9 cellular contexts compared by ENCODE assay signal in genomic region chr1:54409156-54410142, GRCh38. TPM values are rescaled to one million over a fixed set of nuclear protein-coding genes. Genes with fewer than 3 reads are reported as not detected.
A peak's percentile ranks its signal among the peaks of the same experiment; 100 is the strongest.
DNase-seq lines count a peak whose midpoint lies in the region; ATAC-seq, FAIRE-seq and TF ChIP-seq lines count a peak whose summit lies in the region.
"Had no signal": no experiment of that assay in that cellular context is flagged by ENCODE, and none has a peak within 500 bp of the region (broad histone marks: within the 10 kb centered on the region; RNA-seq: fewer than 3 reads in every experiment).

No MANE protein-coding gene starts in this region.

- TF ChIP-seq CTCF in H1 (IDR thresholded peaks at IDR 0.05; ENCODE audit: control extremely low read depth in 1 of 3, insufficient read depth in 1 of 3, low read depth in 1 of 3, low read length in 3 of 3) = no peak
- no peak for TF ChIP-seq CTCF in prostate gland (IDR thresholded peaks at IDR 0.05)

- no peak overlapping the region for H4K8ac ChIP-seq in H1 (ENCODE audit: extremely low read depth, insufficient read depth, low read length)

- CTCF ChIA-PET in H1 (lab: Charles Lee; ENCODE audit: partially characterized antibody) = interaction anchor here (1.8 kb wide), 1 partner anchor 98 kb away, joined by 5 read pairs; no protein-coding TSS in a partner anchor

- TF ChIP-seq EP300 in H1 (IDR thresholded peaks at IDR 0.05; ENCODE audit: borderline replicate concordance in 1 of 2, low read depth in 2 of 2, low read length in 2 of 2) = no peak

- H3K4ac ChIP-seq in H1 (replicated peaks; ENCODE audit: insufficient read length, low read depth, low read length) = no peak overlapping the region

- WGBS in H1 (ENCODE audit: extremely low coverage in 1 of 2, insufficient coverage in 1 of 2, insufficient read length in 1 of 2, insufficient replicate concordance in 2 of 2, low coverage in 1 of 2, low lambda C conversion rate in 2 of 2, missing lambda C conversion rate in 1 of 2), 2 experiments = 88% methylated on average over 9 of the region's 9 CpGs; no CpG with 5 or more reads in 1 of the 2 experiments
- 80% methylated on average over 9 of the region's 9 CpGs for WGBS in prostate gland

- H4K91ac ChIP-seq in H1 (replicated peaks; ENCODE audit: insufficient read length, low read length) = peak overlapping the region; percentile 20

- POLR2A ChIA-PET in H1 (lab: Charles Lee; ENCODE audit: partially characterized antibody) = interaction anchor here (0.9 to 2.7 kb wide), 3 partner anchors 70 to 80 kb away, joined by 3 to 12 read pairs (median 3); no protein-coding TSS in a partner anchor

- no peak for TF ChIP-seq RAD21 in H1 (IDR thresholded peaks at IDR 0.05 in 1 of 2, conservative IDR thresholded peaks at IDR 0.05 in 1 of 2; ENCODE audit: low read depth in 2 of 2, low read length in 2 of 2)

- H3K9ac ChIP-seq in H1 (replicated peaks in 1 of 4; ENCODE audit: extremely low read depth in 1 of 4, low read depth in 3 of 4, low read length in 3 of 4) (no peak overlapping the region), stomach smooth muscle (ENCODE audit: low read length in 2 of 2) (no peak overlapping the region)

- H4K20me1 ChIP-seq in H1 (replicated peaks in 1 of 2; ENCODE audit: control insufficient read depth in 1 of 2, insufficient read depth in 2 of 2, low read length in 2 of 2) = peaks cover 0 to 4% of the 10 kb centered on the region in 2 experiments

- peak overlapping the region; percentile 93; the same call in 1 of the 2 replicates for H2BK15ac ChIP-seq in H1 (ENCODE audit: low read length)

- peak overlapping the region in 1 of 2 experiments; percentile 13; a peak in 1 of 4 replicates for H3K4me2 ChIP-seq in H1 (ENCODE audit: insufficient read depth in 1 of 2, low read depth in 2 of 2, low read length in 2 of 2)

- peak; percentile 39 for ATAC-seq in GM21717 (IDR thresholded peaks at IDR 0.05; ENCODE audit: unreplicated experiment)

- no peak overlapping the region for H3K23ac ChIP-seq in H1 (ENCODE audit: insufficient read length)

- H2BK5ac ChIP-seq in H1 (ENCODE audit: low read depth, low read length) = peak overlapping the region; percentile 64; the same call in 1 of the 2 replicates

- no peak overlapping the region for H3K56ac ChIP-seq in H1 (replicated peaks; ENCODE audit: insufficient read length, low read depth, low read length)

- intact Hi-C loops in prostate gland (cut with DNase I) = loop anchor here (5.0 kb wide), 3 partner anchors 97 to 287 kb away; partner anchors contain the start of gene ACOT11

- no peak overlapping the region for H4K5ac ChIP-seq in H1 (ENCODE audit: insufficient read length, low read depth, low read length)

- H2BK120ac ChIP-seq in H1 (replicated peaks; ENCODE audit: low read depth, low read length) = no peak overlapping the region

- peak overlapping the region; percentile 47 for H2AK5ac ChIP-seq in H1 (ENCODE audit: low read depth, low read length)

- H3K36me3 ChIP-seq in H1 (ENCODE audit: control insufficient read depth in 2 of 4, insufficient read depth in 4 of 4, low read length in 3 of 4) (peaks cover 0 to 1% (median 0%) of the 10 kb centered on the region in 4 experiments; a peak in 1 of 8 replicates), stomach smooth muscle (ENCODE audit: control insufficient read depth in 2 of 2, insufficient read depth in 2 of 2, low read length in 2 of 2) (no peaks in the 10 kb centered on the region), prostate gland (no peaks in the 10 kb centered on the region)

- peak overlapping the region; percentile 76 for H3K18ac ChIP-seq in H1 (ENCODE audit: extremely low read depth, low read length)

- H3K23me2 ChIP-seq in H1 (ENCODE audit: low read depth, low read length) = peaks cover 8% of the 10 kb centered on the region

- no peaks in the 10 kb centered on the region for H3K79me1 ChIP-seq in H1 (ENCODE audit: low read depth, low read length)

- H3K79me2 ChIP-seq in H1 (ENCODE audit: control insufficient read depth in 1 of 2, insufficient read depth in 2 of 2, low read length in 2 of 2) = peaks cover 0 to 10% of the 10 kb centered on the region in 2 experiments; a peak in 2 of 4 replicates

- TF ChIP-seq POLR2A in H1 (IDR thresholded peaks at IDR 0.05; ENCODE audit: control extremely low read depth in 1 of 2, low read depth in 2 of 2, low read length in 2 of 2) (no peak), prostate gland (IDR thresholded peaks at IDR 0.05) (no peak)

- no peak for FAIRE-seq in H1 (lab: Jason Lieb, UNC)
- FAIRE-seq: colon had no signal

- H3K4me1 ChIP-seq in H1 (replicated peaks in 1 of 4; ENCODE audit: control insufficient read depth in 3 of 4, insufficient read depth in 4 of 4, low read length in 3 of 4) = peaks cover 3 to 28% (median 14%) of the 10 kb centered on the region in 4 experiments
- peaks cover 32% of the 10 kb centered on the region for H3K4me1 ChIP-seq in stomach smooth muscle (ENCODE audit: control insufficient read depth, insufficient read depth, low read length)
- H3K4me1 ChIP-seq in prostate gland (replicated peaks) = peaks cover under 1% of the 10 kb centered on the region

- no peaks in the 10 kb centered on the region for H3K9me3 ChIP-seq in H1 (ENCODE audit: insufficient read depth in 2 of 2, low read depth in 1 of 2, low read length in 1 of 2)
- no peaks in the 10 kb centered on the region for H3K9me3 ChIP-seq in stomach smooth muscle (ENCODE audit: control insufficient read depth in 2 of 2, low read length in 2 of 2)
- H3K9me3 ChIP-seq in prostate gland = no peaks in the 10 kb centered on the region

- H2BK12ac ChIP-seq in H1 (ENCODE audit: low read depth, low read length) = peak overlapping the region; percentile 99

- H2BK20ac ChIP-seq in H1 (ENCODE audit: low read length) = peak overlapping the region; percentile 94

- H3K14ac ChIP-seq in H1 (ENCODE audit: insufficient read length) = no peak overlapping the region

- DNase-seq in Daoy (ENCODE audit: low read depth) (peak; percentile 51), NOMO-1 (lab: John Stamatoyannopoulos, UW; ENCODE audit: unreplicated experiment in 2 of 2) (peak; percentile 18 to 39), H1 (ENCODE audit: low read depth in 1 of 2, low spot score in 2 of 2) (no peak), NCI-H1105 treated with DMSO at 0.1 percent for 48 hours (lab: John Stamatoyannopoulos, UW) (no peak), NCI-H2081 treated with DMSO at 0.1 percent for 48 hours (lab: John Stamatoyannopoulos, UW) (no peak), prostate gland (ENCODE audit: low spot score) (no peak)

- H2AFZ ChIP-seq in H1 (ENCODE audit: low read length) = no peak overlapping the region

- H3K27me3 ChIP-seq in H1 (replicated peaks in 1 of 4; ENCODE audit: control insufficient read depth in 3 of 4, extremely low read depth in 1 of 4, insufficient read depth in 3 of 4, low read length in 3 of 4) (peaks cover 0 to 2% (median 0%) of the 10 kb centered on the region in 4 experiments; a peak in 2 of 7 replicates), stomach smooth muscle (ENCODE audit: control insufficient read depth in 1 of 2, insufficient read depth in 2 of 2, low read length in 2 of 2) (no peaks in the 10 kb centered on the region), prostate gland (replicated peaks; ENCODE audit: insufficient read depth) (no peaks in the 10 kb centered on the region)

- H3K27ac ChIP-seq in H1 (ENCODE audit: low read depth, low read length) (no peak overlapping the region), stomach smooth muscle (ENCODE audit: low read length) (peak overlapping the region; percentile 95), prostate gland (peak overlapping the region in 1 of 2 donors; percentile 75)

- H3K4me3 ChIP-seq in H1 (ENCODE audit: extremely low read depth in 1 of 4, insufficient read depth in 2 of 4, low read depth in 3 of 4, low read length in 4 of 4) = no peak overlapping the region
- H3K4me3 ChIP-seq in stomach smooth muscle (ENCODE audit: low read length in 2 of 2) = no peak overlapping the region
- no peak overlapping the region for H3K4me3 ChIP-seq in prostate gland

TF ChIP-seq in H1, 55 proteins besides CTCF, POLR2A, EP300 and RAD21:
- TF ChIP-seq RNF2 (IDR thresholded peaks at IDR 0.05; ENCODE audit: borderline replicate concordance, low read depth, low read length, missing control alignments, poor library complexity, severe bottlenecking) = no peak
- TF ChIP-seq ATF3 (IDR thresholded peaks at IDR 0.05; ENCODE audit: insufficient read depth, low read depth, low read length) = no peak
- no peak for TF ChIP-seq RBBP5 (IDR thresholded peaks at IDR 0.05; ENCODE audit: borderline replicate concordance, low read depth, low read length)
- no peak for TF ChIP-seq PHF8 (conservative IDR thresholded peaks at IDR 0.05; ENCODE audit: low read depth, low read length)
- TF ChIP-seq JUND (IDR thresholded peaks at IDR 0.05; ENCODE audit: low read length) = no peak
- TF ChIP-seq CTBP2 (IDR thresholded peaks at IDR 0.05; ENCODE audit: borderline replicate concordance, insufficient read depth, insufficient read length, low read length) = no peak
- no peak for TF ChIP-seq BACH1 (IDR thresholded peaks at IDR 0.05; ENCODE audit: low read length)
- TF ChIP-seq USF2 (IDR thresholded peaks at IDR 0.05; ENCODE audit: low read length) = no peak
- no peak for TF ChIP-seq YY1 (IDR thresholded peaks at IDR 0.05; ENCODE audit: low read depth, low read length)

RNA-seq across cellular contexts. Expression of gene SSBP3, which starts 3.3 kb away (rescaled TPM):
- total RNA-seq in Daoy (2014; rRNA removed; shearing (Covaris generic)) = 20.8 and 21.2 TPM in 2 replicates
- total RNA-seq in H1 (2021; fragmentation: NEBNext Ultra II Directional; extraction: Animal tissue kit (Norgen Biotek cat#: 25700)) = 133 and 134 TPM in 2 replicates
- 99.7 and 126 TPM in 2 replicates for polyA plus RNA-seq in H1 (2011; rRNA removed)
- polyA plus RNA-seq in H1 (2011; cell fraction: cytosol; rRNA removed) = 76.0 TPM
- polyA plus RNA-seq in H1 (2011; cell fraction: nucleus; rRNA removed) = 114 TPM
- polyA plus RNA-seq in H1 (2012, experiment 1 of 2) = 108 to 113 TPM (median 112 TPM) in 4 replicates
- polyA plus RNA-seq in H1 (2012, experiment 2 of 2) = 86.8 TPM
- polyA plus RNA-seq in H1 (2013, experiment 1 of 2) = 131 TPM
- polyA plus RNA-seq in H1 (2013, experiment 2 of 2) = 128 TPM
- polyA minus RNA-seq in H1 (2011; rRNA and poly(A)+ RNA removed) = 35.3 and 44.7 TPM in 2 replicates
- 39.1 TPM for polyA minus RNA-seq in H1 (2011; cell fraction: cytosol; rRNA and poly(A)+ RNA removed)
- polyA minus RNA-seq in H1 (2011; cell fraction: nucleus; rRNA and poly(A)+ RNA removed) = 26.8 TPM
- total RNA-seq in prostate gland = 10 to 100 TPM; 45.0 to 94.4 TPM

Comparison
In these comparisons a context has a peak if more than half of its experiments do, and no peak if none do; other contexts are left out.
1. DNase-seq: peak in Daoy (single experiment) and NOMO-1 (2 of 2); none in H1 (0 of 2), NCI-H1105 treated with DMSO at 0.1 percent for 48 hours (single experiment), NCI-H2081 treated with DMSO at 0.1 percent for 48 hours (single experiment) and prostate gland (single experiment).